Comparison of ENCODE assay signal across 19 cellular contexts in genomic region chr9:92657296-92658094, GRCh38. TPM values are rescaled to one million over a fixed set of nuclear protein-coding genes. Genes with fewer than 3 reads are reported as not detected.
DNase-seq lines count a peak whose midpoint lies in the region; ATAC-seq and TF ChIP-seq lines count a peak whose summit lies in the region.
"Had no signal": no experiment of that assay in that cellular context is flagged by ENCODE, and none has a peak within 500 bp of the region (broad histone marks: within the 10 kb centered on the region; RNA-seq: fewer than 3 reads in every experiment).

No MANE protein-coding gene starts in this region.

- H3K36me3 Mint-ChIP-seq in activated CD8-positive, alpha-beta T cell treated with anti-CD3 and anti-CD28 coated beads for 36 hours (ENCODE audit: low read depth), result peaks cover 19% of the 10 kb centered on the region
- peaks cover 32% of the 10 kb centered on the region for H3K36me3 Mint-ChIP-seq in activated CD8-positive, alpha-beta T cell treated with anti-CD3 and anti-CD28 coated beads, Interleukin-2, amount 10 ng/mL, durations not matched to agents 7 days and 5 days (ENCODE audit: low read depth)

- H3K4me1 Mint-ChIP-seq in activated CD8-positive, alpha-beta T cell treated with anti-CD3 and anti-CD28 coated beads for 36 hours (ENCODE audit: low read depth), result peaks cover 6% of the 10 kb centered on the region
- peaks cover 5% of the 10 kb centered on the region for H3K4me1 Mint-ChIP-seq in activated CD8-positive, alpha-beta T cell treated with anti-CD3 and anti-CD28 coated beads, Interleukin-2, amount 10 ng/mL, durations not matched to agents 7 days and 5 days (ENCODE audit: low read depth)
- H3K4me1 Mint-ChIP-seq: activated CD4-positive, alpha-beta T cell treated with anti-CD3 and anti-CD28 coated beads, Interleukin-2, amount 10 ng/mL, durations not matched to agents 7 days and 5 days had no signal

- no peak for TF ChIP-seq CTCF in activated CD8-positive, alpha-beta T cell treated with anti-CD3 and anti-CD28 coated beads for 36 hours (IDR thresholded peaks at IDR 0.05)
- peak; percentile 5 for TF ChIP-seq CTCF in HFF-Myc (IDR thresholded peaks at IDR 0.05; ENCODE audit: low read depth, low read length, missing control alignments)
- peak; percentile 10 for TF ChIP-seq CTCF in epithelial cell of proximal tubule (conservative IDR thresholded peaks at IDR 0.05; ENCODE audit: low read depth, low read length)

- no peak overlapping the region for H3K27ac Mint-ChIP-seq in activated CD8-positive, alpha-beta T cell treated with anti-CD3 and anti-CD28 coated beads for 36 hours
- no peak overlapping the region for H3K27ac Mint-ChIP-seq in activated CD8-positive, alpha-beta T cell treated with anti-CD3 and anti-CD28 coated beads, Interleukin-2, amount 10 ng/mL, durations not matched to agents 7 days and 5 days
- H3K27ac Mint-ChIP-seq: activated CD4-positive, alpha-beta T cell treated with anti-CD3 and anti-CD28 coated beads, Interleukin-2, amount 10 ng/mL, durations not matched to agents 7 days and 5 days; CD4-positive, alpha-beta T cell had no signal

- no peak overlapping the region for H3K4me3 Mint-ChIP-seq in activated CD8-positive, alpha-beta T cell treated with anti-CD3 and anti-CD28 coated beads for 36 hours
- H3K4me3 Mint-ChIP-seq in activated CD8-positive, alpha-beta T cell treated with anti-CD3 and anti-CD28 coated beads, Interleukin-2, amount 10 ng/mL, durations not matched to agents 7 days and 5 days, result no peak overlapping the region
- H3K4me3 Mint-ChIP-seq: activated CD4-positive, alpha-beta T cell treated with anti-CD3 and anti-CD28 coated beads, Interleukin-2, amount 10 ng/mL, durations not matched to agents 7 days and 5 days; CD4-positive, alpha-beta T cell; neural crest cell had no signal

- H3K27me3 Mint-ChIP-seq in activated CD8-positive, alpha-beta T cell treated with anti-CD3 and anti-CD28 coated beads for 36 hours, result no peaks in the 10 kb centered on the region
- no peaks in the 10 kb centered on the region for H3K27me3 Mint-ChIP-seq in activated CD8-positive, alpha-beta T cell treated with anti-CD3 and anti-CD28 coated beads, Interleukin-2, amount 10 ng/mL, durations not matched to agents 7 days and 5 days (ENCODE audit: low read depth)
- H3K27me3 Mint-ChIP-seq: activated CD4-positive, alpha-beta T cell treated with anti-CD3 and anti-CD28 coated beads, Interleukin-2, amount 10 ng/mL, durations not matched to agents 7 days and 5 days; CD4-positive, alpha-beta T cell had no signal

- peak; percentile 53 for ATAC-seq in activated CD8-positive, alpha-beta T cell treated with anti-CD3 and anti-CD28 coated beads for 36 hours
- ATAC-seq in activated CD8-positive, alpha-beta T cell treated with anti-CD3 and anti-CD28 coated beads, Interleukin-2, amount 10 ng/mL, durations not matched to agents 7 days and 5 days, result no peak
- ATAC-seq: body of pancreas had no signal

- POLR2A ChIA-PET in activated CD8-positive, alpha-beta T cell treated with anti-CD3 and anti-CD28 coated beads for 36 hours (lab: Charles Lee), result no interaction called here
- POLR2A ChIA-PET in activated CD8-positive, alpha-beta T cell treated with anti-CD3 and anti-CD28 coated beads, Interleukin-2, amount 10 ng/mL, durations not matched to agents 7 days and 5 days (lab: Charles Lee), result no interaction called here

- H3K9me3 Mint-ChIP-seq in activated CD8-positive, alpha-beta T cell treated with anti-CD3 and anti-CD28 coated beads for 36 hours, result no peaks in the 10 kb centered on the region
- H3K9me3 Mint-ChIP-seq in activated CD8-positive, alpha-beta T cell treated with anti-CD3 and anti-CD28 coated beads, Interleukin-2, amount 10 ng/mL, durations not matched to agents 7 days and 5 days (ENCODE audit: insufficient read depth), result no peaks in the 10 kb centered on the region
- H3K9me3 Mint-ChIP-seq: activated CD4-positive, alpha-beta T cell treated with anti-CD3 and anti-CD28 coated beads, Interleukin-2, amount 10 ng/mL, durations not matched to agents 7 days and 5 days; CD4-positive, alpha-beta T cell; neural crest cell had no signal

- CTCF ChIA-PET in activated CD8-positive, alpha-beta T cell treated with anti-CD3 and anti-CD28 coated beads for 36 hours (lab: Charles Lee), result no interaction called here
- CTCF ChIA-PET in activated CD8-positive, alpha-beta T cell treated with anti-CD3 and anti-CD28 coated beads, Interleukin-2, amount 10 ng/mL, durations not matched to agents 7 days and 5 days (lab: Charles Lee), result no interaction called here

- intact Hi-C loops in activated CD8-positive, alpha-beta T cell treated with anti-CD3 and anti-CD28 coated beads for 36 hours (cut with micrococcal nuclease), result no loop called here

- H3K4me3 ChIP-seq in HFF-Myc (replicated peaks; ENCODE audit: low read depth, low read length) (no peak overlapping the region), epithelial cell of proximal tubule (ENCODE audit: low read depth, low read length) (no peak overlapping the region), skin epidermis (no peak overlapping the region)
- H3K4me3 ChIP-seq: body of pancreas, uterus had no signal

- peak; percentile 16 for DNase-seq in activated CD8-positive, alpha-beta T cell treated with anti-CD3 and anti-CD28 coated beads for 36 hours
- no peak for DNase-seq in activated CD8-positive, alpha-beta T cell treated with anti-CD3 and anti-CD28 coated beads, Interleukin-2, amount 10 ng/mL, durations not matched to agents 7 days and 5 days
- no peak for DNase-seq in HFF-Myc (ENCODE audit: extremely low read depth, low read depth)
- DNase-seq in epithelial cell of proximal tubule (ENCODE audit: low read depth), result no peak
- no peak for DNase-seq in hypothalamus (lab: John Stamatoyannopoulos, UW)
- no peak for DNase-seq in epidermal melanocyte (ENCODE audit: insufficient read length, low spot score)
- DNase-seq in GF-D8 (lab: John Stamatoyannopoulos, UW), result no peak
- DNase-seq: activated CD4-positive, alpha-beta T cell treated with anti-CD3 and anti-CD28 coated beads, Interleukin-2, amount 10 ng/mL, durations not matched to agents 7 days and 5 days; activated naive CD4-positive, alpha-beta T cell treated with anti-CD3 and anti-CD28 coated beads, Interleukin-2, amount 50 U/mL, for 16 hours; body of pancreas; CD4-positive, alpha-beta T cell; IMR-90; kidney glomerular epithelial cell; NCI-H1048; NCI-H524; SHP77 treated with DMSO at 0.1 percent for 48 hours; uterus had no signal

- H3K27ac ChIP-seq in skin epidermis, result peak overlapping the region in 16 of 21 experiments; percentile 37 to 93 (median 86)
- H3K27ac ChIP-seq: body of pancreas, uterus had no signal

RNA-seq across cellular contexts. Expression of gene IPPK, which starts 12.4 kb away (rescaled TPM):
- total RNA-seq in activated CD8-positive, alpha-beta T cell treated with anti-CD3 and anti-CD28 coated beads for 36 hours, result 10 to 100 TPM; 12.5 to 15.8 TPM
- total RNA-seq in activated CD8-positive, alpha-beta T cell treated with anti-CD3 and anti-CD28 coated beads, Interleukin-2, amount 10 ng/mL, durations not matched to agents 7 days and 5 days, result 1 to 10 TPM; 8.7 to 9.7 TPM
- 10.8 and 15.2 TPM in 2 replicates for total RNA-seq in epithelial cell of proximal tubule
